ENCODE assay signal across 16 cellular contexts in genomic region chr9:522190-522589, GRCh38. TPM values are rescaled to one million over a fixed set of nuclear protein-coding genes. Genes with fewer than 3 reads are reported as not detected.
DNase-seq lines count a peak whose midpoint lies in the region; ATAC-seq and TF ChIP-seq lines count a peak whose summit lies in the region.
"Had no signal": no experiment of that assay in that cellular context is flagged by ENCODE, and none has a peak within 500 bp of the region (broad histone marks: within the 10 kb centered on the region; RNA-seq: fewer than 3 reads in every experiment).

No MANE protein-coding gene starts in this region.

- H3K27ac ChIP-seq in SU-DHL-6 (ENCODE audit: low read depth, low read length) (0 out of 2 replicates have a peak overlapping the region, but pooled peaks have one; percentile 6), right cardiac atrium (ENCODE audit: low read length) (peak overlapping the region; percentile 59), thoracic aorta (peak overlapping the region; percentile 1 to 24)
- H3K27ac ChIP-seq: 22Rv1 had no signal

- H3K4me3 ChIP-seq in SU-DHL-6 (ENCODE audit: insufficient read depth, low read length, poor library complexity, severe bottlenecking): no peak overlapping the region
- no peak overlapping the region for H3K4me3 ChIP-seq in right cardiac atrium (ENCODE audit: low read length)
- no peak overlapping the region for H3K4me3 ChIP-seq in thoracic aorta

- H3K9me2 ChIP-seq in SU-DHL-6 (replicated peaks; ENCODE audit: insufficient read depth, low read length): no peaks in the 10 kb centered on the region

- peaks cover 7% of the 10 kb centered on the region; the same call in 1 of the 2 replicates for H3K36me3 ChIP-seq in SU-DHL-6 (ENCODE audit: low read length)
- no peaks in the 10 kb centered on the region for H3K36me3 ChIP-seq in thoracic aorta

- H3K9me3 ChIP-seq in SU-DHL-6 (ENCODE audit: insufficient read depth, low read length) (no peaks in the 10 kb centered on the region), right cardiac atrium (ENCODE audit: control insufficient read depth, low read length) (no peaks in the 10 kb centered on the region), thoracic aorta (no peaks in the 10 kb centered on the region)
- H3K9me3 ChIP-seq: Caco-2 had no signal

- peaks cover 12% of the 10 kb centered on the region for H3K4me1 ChIP-seq in right cardiac atrium (ENCODE audit: control insufficient read depth, insufficient read depth, low read length)
- peaks cover 10 to 52% of the 10 kb centered on the region in 2 donors for H3K4me1 ChIP-seq in thoracic aorta (ENCODE audit: control insufficient read depth in 1 of 2, low read depth in 2 of 2)

- no peak overlapping the region for H3K4me2 ChIP-seq in SU-DHL-6 (ENCODE audit: low read depth, low read length, poor library complexity, severe bottlenecking)

- H3K36me3 Mint-ChIP-seq in activated naive CD4-positive, alpha-beta T cell treated with anti-CD3 and anti-CD28 coated beads, Interleukin-2, amount 50 U/mL, for 24 hours: peaks cover 3% of the 10 kb centered on the region
- no peaks in the 10 kb centered on the region for H3K36me3 Mint-ChIP-seq in activated naive CD4-positive, alpha-beta T cell treated with anti-CD3 and anti-CD28 coated beads for 36 hours (ENCODE audit: low read depth)
- H3K36me3 Mint-ChIP-seq: CD14-positive monocyte; CD8-positive, alpha-beta T cell had no signal

- no peak overlapping the region for H3K9ac ChIP-seq in SU-DHL-6 (ENCODE audit: low read length)

- TF ChIP-seq CTCF in SU-DHL-6 (IDR thresholded peaks at IDR 0.05; ENCODE audit: insufficient read depth, low read length, poor library complexity, severe bottlenecking) (no peak), thoracic aorta (IDR thresholded peaks at IDR 0.05) (no peak)

- CTCF ChIA-PET in activated naive CD4-positive, alpha-beta T cell treated with anti-CD3 and anti-CD28 coated beads for 36 hours (lab: Charles Lee): interaction anchor here (1.0 kb wide), 1 partner anchor 31 kb away, joined by 3 read pairs; no protein-coding TSS in a partner anchor

- H3K79me2 ChIP-seq in SU-DHL-6 (ENCODE audit: insufficient read depth, low read length): peaks cover 100% of the 10 kb centered on the region

- ATAC-seq in right cardiac atrium (peak; percentile 15 to 30), thoracic aorta (ENCODE audit: insufficient number of reproducible peaks, low FRiP score, low read depth) (no peak)
- ATAC-seq: CD8-positive, alpha-beta T cell had no signal

- no peaks in the 10 kb centered on the region for H3K9me3 Mint-ChIP-seq in activated naive CD4-positive, alpha-beta T cell treated with anti-CD3 and anti-CD28 coated beads, Interleukin-2, amount 50 U/mL, for 24 hours
- H3K9me3 Mint-ChIP-seq in activated naive CD4-positive, alpha-beta T cell treated with anti-CD3 and anti-CD28 coated beads for 36 hours: no peaks in the 10 kb centered on the region
- H3K9me3 Mint-ChIP-seq: CD8-positive, alpha-beta T cell; H9 had no signal

- WGBS in right cardiac atrium: 78% methylated on average over 5 of the region's 5 CpGs

- intact Hi-C loops in activated naive CD4-positive, alpha-beta T cell treated with anti-CD3 and anti-CD28 coated beads for 36 hours (cut with micrococcal nuclease): no loop called here
- intact Hi-C loops in right cardiac atrium (cut with DNase I): no loop called here

- H3K27me3 Mint-ChIP-seq in activated naive CD4-positive, alpha-beta T cell treated with anti-CD3 and anti-CD28 coated beads, Interleukin-2, amount 50 U/mL, for 24 hours: no peaks in the 10 kb centered on the region
- H3K27me3 Mint-ChIP-seq in activated naive CD4-positive, alpha-beta T cell treated with anti-CD3 and anti-CD28 coated beads for 36 hours (ENCODE audit: low read depth): no peaks in the 10 kb centered on the region

- no peak overlapping the region for H3K4me3 Mint-ChIP-seq in activated naive CD4-positive, alpha-beta T cell treated with anti-CD3 and anti-CD28 coated beads, Interleukin-2, amount 50 U/mL, for 24 hours
- H3K4me3 Mint-ChIP-seq in activated naive CD4-positive, alpha-beta T cell treated with anti-CD3 and anti-CD28 coated beads for 36 hours: no peak overlapping the region
- H3K4me3 Mint-ChIP-seq: CD14-positive monocyte; CD8-positive, alpha-beta T cell; H9 had no signal

- no peak overlapping the region for H2AFZ ChIP-seq in SU-DHL-6 (ENCODE audit: low read depth, low read length, severe bottlenecking)

- no peaks in the 10 kb centered on the region for H3K27me3 ChIP-seq in SU-DHL-6 (ENCODE audit: low read length)
- no peaks in the 10 kb centered on the region for H3K27me3 ChIP-seq in right cardiac atrium (ENCODE audit: control insufficient read depth, insufficient read depth)
- no peaks in the 10 kb centered on the region for H3K27me3 ChIP-seq in thoracic aorta (replicated peaks; ENCODE audit: insufficient read depth)

- peak overlapping the region; percentile 37 for H3K27ac Mint-ChIP-seq in activated naive CD4-positive, alpha-beta T cell treated with anti-CD3 and anti-CD28 coated beads, Interleukin-2, amount 50 U/mL, for 24 hours
- no peak overlapping the region for H3K27ac Mint-ChIP-seq in activated naive CD4-positive, alpha-beta T cell treated with anti-CD3 and anti-CD28 coated beads for 36 hours
- H3K27ac Mint-ChIP-seq: CD14-positive monocyte; CD8-positive, alpha-beta T cell; H9 had no signal

- H3F3A ChIP-seq in SU-DHL-6 (ENCODE audit: insufficient read depth): 0 out of 2 replicates have a peak, but pooled peaks cover 5% of the 10 kb centered on the region

- DNase-seq in activated naive CD4-positive, alpha-beta T cell treated with anti-CD3 and anti-CD28 coated beads for 36 hours: no peak
- DNase-seq in right cardiac atrium: no peak
- DNase-seq in thoracic aorta (ENCODE audit: low spot score): no peak
- no peak for DNase-seq in foreskin melanocyte
- no peak for DNase-seq in activated CD8-positive, alpha-beta memory T cell treated with anti-CD3 and anti-CD28 coated beads, Interleukin-2, amount 50 U/mL, for 4 hours
- no peak for DNase-seq in NCI-H187 (lab: John Stamatoyannopoulos, UW)
- DNase-seq: Caco-2; CD8-positive, alpha-beta T cell; DND-41; GDM1; GOT3; H9 had no signal

- H4K20me1 ChIP-seq in SU-DHL-6 (ENCODE audit: low read depth, low read length): peaks cover 22% of the 10 kb centered on the region; the same call in 1 of the 2 replicates

- peaks cover 85% of the 10 kb centered on the region for H3K4me1 Mint-ChIP-seq in activated naive CD4-positive, alpha-beta T cell treated with anti-CD3 and anti-CD28 coated beads, Interleukin-2, amount 50 U/mL, for 24 hours
- H3K4me1 Mint-ChIP-seq in activated naive CD4-positive, alpha-beta T cell treated with anti-CD3 and anti-CD28 coated beads for 36 hours (ENCODE audit: low read depth): peaks cover 61% of the 10 kb centered on the region
- H3K4me1 Mint-ChIP-seq: CD14-positive monocyte had no signal

RNA-seq across cellular contexts. Expression of gene KANK1, which starts 17.7 kb away (rescaled TPM):
- total RNA-seq in activated naive CD4-positive, alpha-beta T cell treated with anti-CD3 and anti-CD28 coated beads for 36 hours: 1 to 10 TPM; 8.4 to 8.7 TPM
- total RNA-seq in right cardiac atrium: 100 to 1,000 TPM; 135 to 178 (median 154) TPM
- polyA plus RNA-seq in right cardiac atrium: 83.6 TPM
- 100 to 1,000 TPM; 175 to 231 TPM for total RNA-seq in thoracic aorta

Comparison
In these comparisons a context has a peak if more than half of its experiments do, and no peak if none do; other contexts are left out.
1. H3K27ac ChIP-seq: peak in every context shown above with its lines; median percentile 59 in right cardiac atrium; 12 in thoracic aorta; 6 in SU-DHL-6.
2. RNA of gene KANK1, which starts 17.7 kb away (total RNA-seq): 175 to 231 TPM in thoracic aorta and 135 to 178 TPM in right cardiac atrium; 8.4 to 8.7 TPM in activated naive CD4-positive, alpha-beta T cell treated with anti-CD3 and anti-CD28 coated beads for 36 hours; every median in the first group is over 10 times any median in the second.